In genomic region chr1:153390938-153391710, GRCh38 we compare ENCODE assay signal across 9 cellular contexts. TPM values are rescaled to one million over a fixed set of nuclear protein-coding genes. Genes with fewer than 3 reads are reported as not detected.
DNase-seq lines count a peak whose midpoint lies in the region; ATAC-seq and TF ChIP-seq lines count a peak whose summit lies in the region.
"Had no signal": no experiment of that assay in that cellular context is flagged by ENCODE, and none has a peak within 500 bp of the region (broad histone marks: within the 10 kb centered on the region; RNA-seq: fewer than 3 reads in every experiment).

Gene S100A8 (minus strand): TSS chr1:153391073. CDS start chr1:153390535, 538 bp downstream.

- DNase-seq in NCI-H1694 treated with DMSO at 0.1 percent for 48 hours (lab: John Stamatoyannopoulos, UW) (peak; percentile 51), WERI-Rb-1 (peak; percentile 6), islet precursor cell (peak; percentile 22), testis (peak; percentile 43), NCI-H524 treated with DMSO at 0.1 percent for 48 hours (lab: John Stamatoyannopoulos, UW) (no peak), GM23248 (no peak)
- DNase-seq in stimulated activated CD4-positive, alpha-beta T cell treated with anti-CD3 and anti-CD28 coated beads, Interleukin-2, amount 100 ng/mL, for 48 hours = no peak
- DNase-seq: EL had no signal

- no peaks in the 10 kb centered on the region for H3K79me2 ChIP-seq in GM23248 (ENCODE audit: insufficient read depth)

- intact Hi-C loops in testis (cut with DNase I; ENCODE audit: low total_unique reads) = no loop called here

- in situ Hi-C loops in GM23248 (cut with MboI) = no loop called here

- ATAC-seq in GM19467 (IDR thresholded peaks at IDR 0.05; ENCODE audit: unreplicated experiment) = no peak

- no peaks in the 10 kb centered on the region for H3K9me2 ChIP-seq in GM23248 (ENCODE audit: insufficient read depth)

- no peak for TF ChIP-seq CTCF in WERI-Rb-1 (IDR thresholded peaks at IDR 0.05; ENCODE audit: low read depth, low read length)
- TF ChIP-seq CTCF in testis (IDR thresholded peaks at IDR 0.05) = no peak

- H2AFZ ChIP-seq in GM23248 = no peak within 1 kb of the TSS

- WGBS in testis, 2 donors = 76 to 78% methylated on average over 7 of the region's 7 CpGs
- 25 to 34% methylated on average over 7 of the region's 7 CpGs for WGBS in GM23248 (ENCODE audit: low coverage in 1 of 2, low lambda C conversion rate in 2 of 2, missing lambda C conversion rate in 2 of 2), 2 experiments

- H3K27me3 ChIP-seq in WERI-Rb-1 (ENCODE audit: insufficient read depth, low read depth, severe bottlenecking) (peaks cover 97% of the 10 kb centered on the region), testis (no peaks in the 10 kb centered on the region), GM23248 (replicated peaks; ENCODE audit: insufficient read depth) (peaks cover 25% of the 10 kb centered on the region)

- H3K4me3 ChIP-seq in WERI-Rb-1 (ENCODE audit: low read depth, low read length) (no peak within 1 kb of the TSS), testis (no peak within 1 kb of the TSS), GM23248 (no peak within 1 kb of the TSS)

- H3K9me3 ChIP-seq in WERI-Rb-1 (ENCODE audit: severe bottlenecking) (no peaks in the 10 kb centered on the region), testis (no peaks in the 10 kb centered on the region), GM23248 (ENCODE audit: low read depth) (no peaks in the 10 kb centered on the region)

- H3K27ac ChIP-seq in WERI-Rb-1 (no peak within 1 kb of the TSS), testis (no peak within 1 kb of the TSS), GM23248 (no peak within 1 kb of the TSS)

- H4K20me1 ChIP-seq in GM23248 (ENCODE audit: insufficient read depth) = no peaks in the 10 kb centered on the region

- no peaks in the 10 kb centered on the region for H3F3A ChIP-seq in GM23248 (ENCODE audit: insufficient read depth)

- H3K36me3 ChIP-seq in WERI-Rb-1 (no peaks in the 10 kb centered on the region), testis (ENCODE audit: low read depth, missing control alignments) (no peaks in the 10 kb centered on the region), GM23248 (ENCODE audit: low read depth) (no peaks in the 10 kb centered on the region)

- H3K4me1 ChIP-seq in testis = no peaks in the 10 kb centered on the region
- H3K4me1 ChIP-seq in GM23248 (ENCODE audit: insufficient read depth) = no peaks in the 10 kb centered on the region

- H3K4me2 ChIP-seq in GM23248 (ENCODE audit: unreplicated experiment) = no peak within 1 kb of the TSS

- H3K9ac ChIP-seq in GM23248 = no peak within 1 kb of the TSS

- TF ChIP-seq POLR2A in testis (IDR thresholded peaks at IDR 0.05) = no peak

RNA-seq across cellular contexts. Expression of gene S100A8, which starts in this region (rescaled TPM):
- total RNA-seq in testis = 1 to 10 TPM; 1.3 to 3.0 TPM
- polyA plus RNA-seq in testis (ENCODE audit: insufficient read depth, low read depth, low replicate concordance) (20.3 TPM), GM23248 (2016; fragmentation: Nextera tagmentation; extraction: Ambion mirVana) (not detected in 2 replicates)
- not detected in 2 replicates for total RNA-seq in GM23248 (2014; rRNA removed; shearing (Covaris generic))

Comparison
In these comparisons a context has a peak if more than half of its experiments do, and no peak if none do; other contexts are left out.
1. RNA of gene S100A8 (polyA plus RNA-seq): 20.3 TPM in testis (single experiment); not detected in GM23248; every median in the first group is over 10 times any median in the second.
2. DNase-seq: peak in NCI-H1694 treated with DMSO at 0.1 percent for 48 hours (single experiment), WERI-Rb-1 (single experiment), islet precursor cell (single experiment) and testis (single experiment); none in NCI-H524 treated with DMSO at 0.1 percent for 48 hours (single experiment), stimulated activated CD4-positive, alpha-beta T cell treated with anti-CD3 and anti-CD28 coated beads, Interleukin-2, amount 100 ng/mL, for 48 hours (0 of 2) and GM23248 (single experiment).